ENCODE assay signal across 11 cellular contexts in genomic region chr1:153774036-153774435, GRCh38. TPM values are rescaled to one million over a fixed set of nuclear protein-coding genes. Genes with fewer than 3 reads are reported as not detected.
DNase-seq lines count a peak whose midpoint lies in the region; ATAC-seq, FAIRE-seq and TF ChIP-seq lines count a peak whose summit lies in the region.
"Had no signal": no experiment of that assay in that cellular context is flagged by ENCODE, and none has a peak within 500 bp of the region (broad histone marks: within the 10 kb centered on the region; RNA-seq: fewer than 3 reads in every experiment).

No MANE protein-coding gene starts in this region.

- no peak overlapping the region for H2AK5ac ChIP-seq in mesendoderm (ENCODE audit: low read length)

- peaks cover 3 to 59% (median 26%) of the 10 kb centered on the region in 6 donors for H3K36me3 ChIP-seq in spleen
- peaks cover 10% of the 10 kb centered on the region for H3K36me3 ChIP-seq in mesendoderm (ENCODE audit: control insufficient read depth, insufficient read depth, low read length)

- peak overlapping the region in 7 of 8 donors; percentile 76 to 93 (median 84) for H3K27ac ChIP-seq in spleen
- H3K27ac ChIP-seq in mesendoderm (ENCODE audit: low read depth, low read length): no peak overlapping the region

- FAIRE-seq in GM12891 (lab: Jason Lieb, UNC): peak; percentile 80
- FAIRE-seq: K562 had no signal

- TF ChIP-seq POLR2A in GM12891 (IDR thresholded peaks at IDR 0.05; ENCODE audit: low read depth, low read length) (no peak), spleen (IDR thresholded peaks at IDR 0.05) (no peak)

- no peaks in the 10 kb centered on the region for H3K79me2 ChIP-seq in mesendoderm (ENCODE audit: control insufficient read depth, insufficient read depth, low read length)

- peaks cover 17% of the 10 kb centered on the region for H3K4me1 Mint-ChIP-seq in T-helper 17 cell
- H3K4me1 Mint-ChIP-seq in activated CD4-positive, alpha-beta T cell treated with anti-CD3 and anti-CD28 coated beads, Interleukin-2, amount 10 ng/mL, durations not matched to agents 24 days and 14 days: peaks cover 27% of the 10 kb centered on the region

- H3K9me3 Mint-ChIP-seq in activated CD4-positive, alpha-beta T cell treated with anti-CD3 and anti-CD28 coated beads, Interleukin-2, amount 10 ng/mL, durations not matched to agents 24 days and 14 days: no peaks in the 10 kb centered on the region

- H3K4me3 Mint-ChIP-seq in T-helper 17 cell: no peak overlapping the region
- H3K4me3 Mint-ChIP-seq in activated CD4-positive, alpha-beta T cell treated with anti-CD3 and anti-CD28 coated beads, Interleukin-2, amount 10 ng/mL, durations not matched to agents 24 days and 14 days: no peak overlapping the region

- no peak overlapping the region for H2BK5ac ChIP-seq in mesendoderm (ENCODE audit: low read length)

- H3K4me3 ChIP-seq in iPS-18c (ENCODE audit: insufficient read depth, low read depth, low read length): peak overlapping the region; percentile 2; the same call in 1 of the 2 replicates
- H3K4me3 ChIP-seq in spleen: no peak overlapping the region
- H3K4me3 ChIP-seq in mesendoderm (ENCODE audit: low read length): no peak overlapping the region
- H3K4me3 ChIP-seq: K562 had no signal

- H3K9me3 ChIP-seq in T-helper 17 cell (ENCODE audit: control insufficient read depth, low read length, poor library complexity, severe bottlenecking) (no peaks in the 10 kb centered on the region), iPS-18c (ENCODE audit: control insufficient read depth, insufficient read depth, low read length) (no peaks in the 10 kb centered on the region), spleen (no peaks in the 10 kb centered on the region)

- H3K18ac ChIP-seq in mesendoderm (ENCODE audit: low read length): no peak overlapping the region

- H3K23ac ChIP-seq in mesendoderm (ENCODE audit: low read length): no peak overlapping the region

- TF ChIP-seq CTCF in spleen (IDR thresholded peaks at IDR 0.05 in 8 of 11, conservative IDR thresholded peaks at IDR 0.05 in 3 of 11): no peak

- H4K5ac ChIP-seq in mesendoderm (ENCODE audit: low read length): no peak overlapping the region

- no peaks in the 10 kb centered on the region for H3K36me3 Mint-ChIP-seq in T-helper 17 cell (ENCODE audit: low read depth)
- H3K36me3 Mint-ChIP-seq in activated CD4-positive, alpha-beta T cell treated with anti-CD3 and anti-CD28 coated beads, Interleukin-2, amount 10 ng/mL, durations not matched to agents 24 days and 14 days (ENCODE audit: low read depth): peaks cover 25% of the 10 kb centered on the region

- WGBS in spleen, 5 donors: 63 to 73% (median 66%) methylated on average over 6 of the region's 6 CpGs
- WGBS in mesendoderm (ENCODE audit: extremely low coverage, insufficient coverage, low lambda C conversion rate): no CpG with 5 or more reads among the region's 6 CpGs

- no peak overlapping the region for H4K8ac ChIP-seq in mesendoderm (ENCODE audit: low read depth, low read length)

- peak overlapping the region; percentile 8 for H3K27ac Mint-ChIP-seq in T-helper 17 cell
- no peak overlapping the region for H3K27ac Mint-ChIP-seq in activated CD4-positive, alpha-beta T cell treated with anti-CD3 and anti-CD28 coated beads, Interleukin-2, amount 10 ng/mL, durations not matched to agents 24 days and 14 days
- H3K27ac Mint-ChIP-seq: activated CD4-positive, alpha-beta T cell treated with anti-CD3 and anti-CD28 coated beads for 36 hours had no signal

- no peak overlapping the region for H3K4ac ChIP-seq in mesendoderm (ENCODE audit: low read depth, low read length)

- intact Hi-C loops in spleen (cut with DNase I; ENCODE audit: low total_unique reads) (no loop called here), left colon (cut with DNase I, micrococcal nuclease) (no loop called here)
- intact Hi-C loops in activated CD4-positive, alpha-beta T cell treated with anti-CD3 and anti-CD28 coated beads, Interleukin-2, amount 10 ng/mL, durations not matched to agents 24 days and 14 days (cut with micrococcal nuclease): no loop called here

- H3K56ac ChIP-seq in mesendoderm (ENCODE audit: low read length): no peak overlapping the region

- no peaks in the 10 kb centered on the region for H3K27me3 ChIP-seq in spleen (replicated peaks in 1 of 7)
- H3K27me3 ChIP-seq in mesendoderm (ENCODE audit: insufficient read depth, low read length, poor library complexity): no peaks in the 10 kb centered on the region

- ATAC-seq in T-helper 17 cell: no peak
- no peak for ATAC-seq in left colon
- ATAC-seq: activated CD4-positive, alpha-beta T cell treated with anti-CD3 and anti-CD28 coated beads for 36 hours; K562 had no signal

- peaks cover 9% of the 10 kb centered on the region for H3K79me1 ChIP-seq in mesendoderm (ENCODE audit: low read length)

- H3K4me2 ChIP-seq in mesendoderm (ENCODE audit: low read length): no peak overlapping the region

- H3K9ac ChIP-seq in mesendoderm (ENCODE audit: low read length): no peak overlapping the region

- no peak overlapping the region for H2BK15ac ChIP-seq in mesendoderm (replicated peaks; ENCODE audit: low read depth)

- no peak for DNase-seq in GM12891 (ENCODE audit: insufficient read length, low spot score)
- DNase-seq in T-helper 17 cell: no peak
- peak; percentile 44 for DNase-seq in spleen
- no peak for DNase-seq in left colon
- DNase-seq in mesendoderm: no peak
- DNase-seq in activated CD4-positive, alpha-beta T cell treated with anti-CD3 and anti-CD28 coated beads, Interleukin-2, amount 10 ng/mL, durations not matched to agents 24 days and 14 days: no peak
- DNase-seq: activated CD4-positive, alpha-beta T cell treated with anti-CD3 and anti-CD28 coated beads for 36 hours; EL; NCI-H2171 had no signal

- H3K27me3 Mint-ChIP-seq in T-helper 17 cell: no peaks in the 10 kb centered on the region
- H3K27me3 Mint-ChIP-seq in activated CD4-positive, alpha-beta T cell treated with anti-CD3 and anti-CD28 coated beads, Interleukin-2, amount 10 ng/mL, durations not matched to agents 24 days and 14 days: no peaks in the 10 kb centered on the region
- H3K27me3 Mint-ChIP-seq: activated CD4-positive, alpha-beta T cell treated with anti-CD3 and anti-CD28 coated beads for 36 hours had no signal

- H3K4me1 ChIP-seq in spleen: peaks cover 24 to 89% (median 69%) of the 10 kb centered on the region in 6 donors
- H3K4me1 ChIP-seq in mesendoderm (ENCODE audit: control insufficient read depth, low read depth, low read length): peaks cover 6% of the 10 kb centered on the region

- H2BK120ac ChIP-seq in mesendoderm (ENCODE audit: low read depth, low read length): no peak overlapping the region

TF ChIP-seq in GM12891, 5 proteins besides CTCF, POLR2A, EP300 and RAD21:
- TF ChIP-seq TAF1 (IDR thresholded peaks at IDR 0.05; ENCODE audit: low read depth, low read length): no peak
- TF ChIP-seq POLR2AphosphoS5 (IDR thresholded peaks at IDR 0.05; ENCODE audit: low read depth, low read length): no peak
- no peak for TF ChIP-seq PAX5 (IDR thresholded peaks at IDR 0.05; ENCODE audit: insufficient read depth, low read length, severe bottlenecking)
- TF ChIP-seq SPI1 (IDR thresholded peaks at IDR 0.05; ENCODE audit: low read depth, low read length): no peak
- TF ChIP-seq POU2F2 (IDR thresholded peaks at IDR 0.05; ENCODE audit: low read depth, low read length): no peak

RNA-seq across cellular contexts. Expression of gene SLC27A3, which starts 1.2 kb away (rescaled TPM):
- polyA plus RNA-seq in GM12891 (2012; ENCODE audit: low read depth, missing spikeins): 5.8 TPM
- total RNA-seq in T-helper 17 cell: 10 to 100 TPM in 1 of 2 donors, 1 to 10 TPM in 1; 7.4 to 10.0 TPM
- total RNA-seq in spleen: 10 to 100 TPM; 11.1 to 28.4 (median 20.0) TPM
- 10 to 100 TPM; 23.4 to 54.5 (median 48.6) TPM for polyA plus RNA-seq in spleen
- total RNA-seq in left colon: 10 to 100 TPM; 22.5 to 24.8 TPM
- 20.2 TPM for polyA plus RNA-seq in mesendoderm (2013, experiment 1 of 2)
- polyA plus RNA-seq in mesendoderm (2013, experiment 2 of 2): 18.8 TPM
- total RNA-seq in activated CD4-positive, alpha-beta T cell treated with anti-CD3 and anti-CD28 coated beads, Interleukin-2, amount 10 ng/mL, durations not matched to agents 24 days and 14 days: 10.0 and 10.3 TPM in 2 replicates

RNA-seq across cellular contexts. Expression of gene INTS3, which starts 46.2 kb away (rescaled TPM):
- polyA plus RNA-seq in GM12891 (2012; ENCODE audit: low read depth, missing spikeins): 38.6 TPM
- total RNA-seq in T-helper 17 cell: 10 to 100 TPM; 33.6 to 47.6 TPM
- 10 to 100 TPM; 38.1 to 66.2 (median 49.0) TPM for total RNA-seq in spleen
- polyA plus RNA-seq in spleen: 10 to 100 TPM; 24.7 to 51.9 (median 46.6) TPM
- total RNA-seq in left colon: 10 to 100 TPM; 25.8 to 28.1 TPM
- polyA plus RNA-seq in mesendoderm (2013, experiment 1 of 2): 24.5 TPM
- polyA plus RNA-seq in mesendoderm (2013, experiment 2 of 2): 24.1 TPM
- total RNA-seq in activated CD4-positive, alpha-beta T cell treated with anti-CD3 and anti-CD28 coated beads, Interleukin-2, amount 10 ng/mL, durations not matched to agents 24 days and 14 days: 63.1 and 64.8 TPM in 2 replicates
